ENCODE assay signal across 6 cellular contexts in genomic region chr17:42120161-42121065, GRCh38. TPM values are rescaled to one million over a fixed set of nuclear protein-coding genes. Genes with fewer than 3 reads are reported as not detected.
DNase-seq lines count a peak whose midpoint lies in the region; ATAC-seq and TF ChIP-seq lines count a peak whose summit lies in the region.

No MANE protein-coding gene starts in this region.

- DNase-seq in H9 (peak; percentile 85), activated B cell treated with CpG ODN at 0.5 μM for 24 hours (peak; percentile 29), left lobe of liver (ENCODE audit: low spot score) (no peak), UCSD-AML1 (lab: John Stamatoyannopoulos, UW; ENCODE audit: unreplicated experiment) (no peak), DMS79 (lab: John Stamatoyannopoulos, UW) (no peak)

- no peak overlapping the region for H3K27ac ChIP-seq in H9 (ENCODE audit: insufficient read length, low read depth, low read length)

- intact Hi-C loops in activated B cell treated with CpG ODN at 0.5 μM for 24 hours (cut with micrococcal nuclease): loop anchor here (1.0 to 2.0 kb wide), 3 partner anchors 35 to 202 kb away; partner anchors contain the start of genes ACLY and KCNH4

- no peak overlapping the region for H3T11ph ChIP-seq in H9 (ENCODE audit: low read length)

- peak overlapping the region; percentile 41 for H3K4me2 ChIP-seq in H9 (ENCODE audit: insufficient read depth, insufficient read length, low read length)

- no peak overlapping the region for H3K9ac ChIP-seq in H9 (ENCODE audit: extremely low read depth, insufficient read length, low read length)

- no peaks in the 10 kb centered on the region for H3K79me1 ChIP-seq in H9 (ENCODE audit: insufficient read depth, low read depth, low read length, poor library complexity, severe bottlenecking)

- H3K27ac Mint-ChIP-seq in H9: no peak overlapping the region; a peak in 1 of 7 replicates
- no peak overlapping the region for H3K27ac Mint-ChIP-seq in activated B cell treated with CpG ODN at 0.5 μM for 24 hours

- CTCF ChIA-PET in activated B cell treated with CpG ODN at 0.5 μM for 24 hours (lab: Charles Lee): interaction anchor here (0.7 to 10.2 kb wide), 7 partner anchors 10 to 157 kb away, joined by 3 to 110 read pairs (median 4); partner anchors contain the start of genes CNP, DNAJC7, KCNH4 and NKIRAS2

- H4K91ac ChIP-seq in H9 (ENCODE audit: insufficient read length, low read depth, low read length): no peak overlapping the region

- H4K20me1 ChIP-seq in H9 (ENCODE audit: control insufficient read depth, insufficient read depth, insufficient read length): no peaks in the 10 kb centered on the region

- no peak overlapping the region for H3K18ac ChIP-seq in H9 (ENCODE audit: insufficient read length, low read depth, low read length)

- TF ChIP-seq CTCF in H9 (conservative IDR thresholded peaks at IDR 0.05) (no peak), activated B cell treated with CpG ODN at 0.5 μM for 24 hours (IDR thresholded peaks at IDR 0.05) (no peak)

- H3K4ac ChIP-seq in H9 (ENCODE audit: low read depth, low read length): no peak overlapping the region

- H2BK12ac ChIP-seq in H9 (ENCODE audit: insufficient read length, low read depth, low read length): no peak overlapping the region

- no peak overlapping the region for H2AK5ac ChIP-seq in H9 (ENCODE audit: insufficient read length, low read length)

- no peak overlapping the region for H3K56ac ChIP-seq in H9 (ENCODE audit: insufficient read length, low read depth, low read length)

- H3K23me2 ChIP-seq in H9 (ENCODE audit: insufficient read length, low read depth, low read length, poor library complexity, severe bottlenecking): no peaks in the 10 kb centered on the region

- no peak overlapping the region for H4K8ac ChIP-seq in H9 (replicated peaks; ENCODE audit: insufficient read length, low read depth, low read length)

- POLR2A ChIA-PET in activated B cell treated with CpG ODN at 0.5 μM for 24 hours (lab: Charles Lee): interaction anchor here (0.6 to 2.2 kb wide), 17 partner anchors 9 to 202 kb away, joined by 3 to 26 read pairs (median 4); partner anchors contain the start of genes ACLY, CNP, DHX58 and DNAJC7

- H2AFZ ChIP-seq in H9 (ENCODE audit: low read length): no peak overlapping the region

- H3K4me3 Mint-ChIP-seq in H9 (peak overlapping the region; percentile 60 to 80), activated B cell treated with CpG ODN at 0.5 μM for 24 hours (peak overlapping the region; percentile 71)

- no peaks in the 10 kb centered on the region for H3K9me3 ChIP-seq in H9 (ENCODE audit: control insufficient read depth, low read depth, low read length)

- no peak overlapping the region for H2BK5ac ChIP-seq in H9 (ENCODE audit: insufficient read length, low read length)

- no peak overlapping the region for H2BK15ac ChIP-seq in H9 (ENCODE audit: low read depth, low read length)

- no CpG with 5 or more reads among the region's 20 CpGs for WGBS in H9 (ENCODE audit: extremely low coverage, insufficient read length, low lambda C conversion rate)

- H3K27me3 ChIP-seq in H9 (ENCODE audit: insufficient read depth, low read length): no peaks in the 10 kb centered on the region

- H3K4me1 ChIP-seq in H9 (ENCODE audit: insufficient read depth, low read length): no peaks in the 10 kb centered on the region

- peak; percentile 28 for ATAC-seq in activated B cell treated with CpG ODN at 0.5 μM for 24 hours (ENCODE audit: low read depth)
- ATAC-seq in left lobe of liver: peak; percentile 7
- no peak for ATAC-seq in GM18502 (IDR thresholded peaks at IDR 0.05; ENCODE audit: poor library complexity, unreplicated experiment)

- H3K23ac ChIP-seq in H9 (ENCODE audit: insufficient read length, low read depth, low read length): no peak overlapping the region

- H2BK120ac ChIP-seq in H9 (ENCODE audit: low read depth, low read length, poor library complexity, severe bottlenecking): no peak overlapping the region

- peaks cover 7 to 49% (median 44%) of the 10 kb centered on the region in 3 experiments; a peak in 6 of 7 replicates for H3K36me3 Mint-ChIP-seq in H9 (ENCODE audit: insufficient read depth in 1 of 3, low read depth in 3 of 3)
- H3K36me3 Mint-ChIP-seq in activated B cell treated with CpG ODN at 0.5 μM for 24 hours (ENCODE audit: low read depth): peaks cover 35% of the 10 kb centered on the region

- H3K14ac ChIP-seq in H9 (ENCODE audit: insufficient read depth, low read length): no peak overlapping the region

- H3K79me2 ChIP-seq in H9 (ENCODE audit: insufficient read depth, low read length): no peaks in the 10 kb centered on the region

- H3K9me3 Mint-ChIP-seq in H9: no peaks in the 10 kb centered on the region
- no peaks in the 10 kb centered on the region for H3K9me3 Mint-ChIP-seq in activated B cell treated with CpG ODN at 0.5 μM for 24 hours

- peaks cover 22 to 32% of the 10 kb centered on the region in 2 experiments for H3K4me1 Mint-ChIP-seq in H9
- peaks cover 38% of the 10 kb centered on the region for H3K4me1 Mint-ChIP-seq in activated B cell treated with CpG ODN at 0.5 μM for 24 hours

- H3K27me3 Mint-ChIP-seq in H9 (ENCODE audit: low read depth) (no peaks in the 10 kb centered on the region), activated B cell treated with CpG ODN at 0.5 μM for 24 hours (no peaks in the 10 kb centered on the region)

- no peak overlapping the region for H4K5ac ChIP-seq in H9 (ENCODE audit: insufficient read length, low read depth, low read length)

- H2BK20ac ChIP-seq in H9 (ENCODE audit: low read depth, low read length, poor library complexity, severe bottlenecking): no peak overlapping the region

RNA-seq across cellular contexts. Expression of gene KAT2A, which starts 0.8 kb away (rescaled TPM):
- total RNA-seq in H9 (2021): 39.1 and 43.5 TPM in 2 replicates
- total RNA-seq in activated B cell treated with CpG ODN at 0.5 μM for 24 hours: 33.4 and 40.1 TPM in 2 replicates
- 30.8 TPM for total RNA-seq in left lobe of liver

RNA-seq across cellular contexts. Expression of gene HSPB9, which starts 2.2 kb away (rescaled TPM):
- total RNA-seq in H9 (2021): 0.15 and 0.18 TPM in 2 replicates
- not detected in 2 replicates for total RNA-seq in activated B cell treated with CpG ODN at 0.5 μM for 24 hours
- total RNA-seq in left lobe of liver: 1.1 TPM

RNA-seq across cellular contexts. Expression of gene DHX58, which starts 7.9 kb away (rescaled TPM):
- total RNA-seq in H9 (2021) (3.9 and 4.5 TPM in 2 replicates), activated B cell treated with CpG ODN at 0.5 μM for 24 hours (21.9 and 22.4 TPM in 2 replicates), left lobe of liver (30.3 TPM)

RNA-seq across cellular contexts. Expression of gene ZNF385C, which starts 22.1 kb away (rescaled TPM):
- total RNA-seq in H9 (2021) (2.8 and 3.1 TPM in 2 replicates), activated B cell treated with CpG ODN at 0.5 μM for 24 hours (16.7 and 17.0 TPM in 2 replicates), left lobe of liver (0.13 TPM)

RNA-seq across cellular contexts. Expression of gene RAB5C, which starts 34.4 kb away (rescaled TPM):
- total RNA-seq in H9 (2021): 73.8 and 75.7 TPM in 2 replicates
- total RNA-seq in activated B cell treated with CpG ODN at 0.5 μM for 24 hours: 79.1 and 82.2 TPM in 2 replicates
- total RNA-seq in left lobe of liver: 56.3 TPM

Comparison
In these comparisons a context has a peak if more than half of its experiments do, and no peak if none do; other contexts are left out.
1. DNase-seq: peak in H9 (single experiment) and activated B cell treated with CpG ODN at 0.5 μM for 24 hours (single experiment); none in left lobe of liver (single experiment), UCSD-AML1 (single experiment) and DMS79 (single experiment).